In the genomic region with DNA sequence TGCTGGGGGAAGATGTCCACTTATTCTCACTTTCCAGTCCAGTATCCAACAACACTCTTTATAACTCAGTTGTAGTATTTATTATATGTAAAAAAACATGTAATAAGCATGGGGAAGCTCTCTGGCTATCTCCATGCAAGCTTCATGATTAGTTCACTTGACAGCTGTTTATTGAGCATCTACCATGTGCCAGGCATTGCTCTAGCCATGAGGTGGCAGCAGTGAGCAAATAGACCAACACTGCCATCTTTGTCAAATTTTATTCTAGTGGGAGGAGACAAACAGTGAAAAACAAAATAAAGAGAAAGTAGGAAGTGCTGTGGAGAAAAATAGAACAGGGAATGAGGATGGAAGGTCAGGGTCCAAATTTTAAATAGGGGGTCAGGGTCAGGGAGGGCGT, we compare ENCODE assay signal across 8 cellular contexts.
DNase-seq lines count a peak whose midpoint lies in the region; ATAC-seq, FAIRE-seq and TF ChIP-seq lines count a peak whose summit lies in the region.

No MANE protein-coding gene starts in this region.

- H3K9ac ChIP-seq in HepG2 (ENCODE audit: insufficient read depth, low read depth, low read length): no peak overlapping the region
- H3K9ac ChIP-seq in mammary epithelial cell (ENCODE audit: insufficient read depth, low read length): no peak overlapping the region

- in situ Hi-C loops in HepG2 (cut with HindIII; ENCODE audit: extremely low pct_ligation_motif_present, low pct_unique_long_range_greater_than_20kb) (no loop called here), mammary epithelial cell (cut with MboI; ENCODE audit: low sequenced_read_pairs in 2 of 2) (no loop called here)

- POLR2A ChIA-PET in HepG2 (lab: Yijun Ruan, JAX): no interaction called here

- H4K20me1 ChIP-seq in HepG2 (ENCODE audit: insufficient read depth, low read length) (no peaks in the 10 kb centered on the region), mammary epithelial cell (ENCODE audit: insufficient read depth, low read length) (no peaks in the 10 kb centered on the region)

- no peaks in the 10 kb centered on the region for H3K27me3 ChIP-seq in HepG2 (ENCODE audit: control insufficient read depth in 1 of 2, insufficient read depth in 2 of 2, low read length in 2 of 2)
- no peaks in the 10 kb centered on the region for H3K27me3 ChIP-seq in right lobe of liver
- no peaks in the 10 kb centered on the region for H3K27me3 ChIP-seq in mammary epithelial cell (ENCODE audit: insufficient read depth, low read length)
- no peaks in the 10 kb centered on the region for H3K27me3 ChIP-seq in effector memory CD4-positive, alpha-beta T cell (replicated peaks; ENCODE audit: control insufficient read depth, insufficient read depth, low read length, poor library complexity, severe bottlenecking)

- no peak for TF ChIP-seq RAD21 in HepG2 (CRISPR knock-in tag; IDR thresholded peaks at IDR 0.05)

- no peak for ATAC-seq in HepG2
- ATAC-seq in right lobe of liver: no peak
- no peak for ATAC-seq in stimulated activated naive CD8-positive, alpha-beta T cell treated with anti-CD3 and anti-CD28 coated beads, Interleukin-15, Interleukin-2, amounts not matched to agents 100 U/mL and 50 U/mL, for 24 hours

- BruUV-seq in HepG2 (replicated peaks; lab: Mats Ljungman, UMichigan) (no TSS peak), mammary epithelial cell (replicated peaks; lab: Mats Ljungman, UMichigan) (no TSS peak)

- no peak overlapping the region for H3K4me2 ChIP-seq in HepG2 (ENCODE audit: low read depth, low read length)
- H3K4me2 ChIP-seq in mammary epithelial cell (ENCODE audit: insufficient read depth, low read depth, low read length): no peak overlapping the region

- no peaks in the 10 kb centered on the region for H3K36me3 ChIP-seq in HepG2 (replicated peaks in 1 of 2; ENCODE audit: control insufficient read depth in 1 of 2, insufficient read depth in 2 of 2, low read length in 2 of 2)
- no peaks in the 10 kb centered on the region for H3K36me3 ChIP-seq in right lobe of liver
- H3K36me3 ChIP-seq in mammary epithelial cell (ENCODE audit: insufficient read depth, low read length): no peaks in the 10 kb centered on the region
- no peaks in the 10 kb centered on the region for H3K36me3 ChIP-seq in effector memory CD4-positive, alpha-beta T cell (ENCODE audit: control insufficient read depth, insufficient read depth, low read length)

- TF ChIP-seq CTCF in HepG2 (CRISPR knock-in tag; IDR thresholded peaks at IDR 0.05): peak; percentile 56
- TF ChIP-seq CTCF in right lobe of liver (IDR thresholded peaks at IDR 0.05): peak in 2 of 4 donors; percentile 9 to 14
- TF ChIP-seq CTCF in LNCaP clone FGC (IDR thresholded peaks at IDR 0.05; ENCODE audit: control insufficient read depth, extremely low read depth, insufficient read depth): peak; percentile 15; the same call in 1 of the 2 replicates
- peak; percentile 30 to 43 for TF ChIP-seq CTCF in mammary epithelial cell (conservative IDR thresholded peaks at IDR 0.05 in 1 of 2, IDR thresholded peaks at IDR 0.05 in 1 of 2; ENCODE audit: extremely low read depth in 1 of 2, insufficient read depth in 1 of 2, low read depth in 1 of 2, low read length in 2 of 2)

- DNase-seq in HepG2 (ENCODE audit: low spot score) (no peak), right lobe of liver (no peak), LNCaP clone FGC (ENCODE audit: low read depth) (no peak), mammary epithelial cell (no peak), NCI-H510A treated with DMSO at 0.1 percent for 48 hours (lab: John Stamatoyannopoulos, UW) (no peak), ecto neural progenitor cell (ENCODE audit: low spot score) (no peak)
- peak; percentile 20 for DNase-seq in stimulated activated naive CD8-positive, alpha-beta T cell treated with anti-CD3 and anti-CD28 coated beads, Interleukin-15, Interleukin-2, amounts not matched to agents 100 U/mL and 50 U/mL, for 24 hours
- DNase-seq in effector memory CD4-positive, alpha-beta T cell: no peak

- dilution Hi-C loops in mammary epithelial cell (cut with HindIII; ENCODE audit: low sequenced_read_pairs): no loop called here

- H2AFZ ChIP-seq in HepG2 (ENCODE audit: low read length): no peak overlapping the region
- no peak overlapping the region for H2AFZ ChIP-seq in mammary epithelial cell (ENCODE audit: low read depth, low read length)

- 6% methylated on average over 1 of the region's 1 CpG for WGBS in HepG2 (ENCODE audit: low lambda C conversion rate)
- WGBS in right lobe of liver (ENCODE audit: insufficient coverage, low coverage, low lambda C conversion rate, missing lambda C conversion rate): 46% methylated on average over 1 of the region's 1 CpG
- WGBS in mammary epithelial cell (ENCODE audit: low coverage, missing lambda C conversion rate): 55% methylated on average over 1 of the region's 1 CpG

- FAIRE-seq in HepG2 (lab: Jason Lieb, UNC): peak; percentile 55

- no peaks in the 10 kb centered on the region for H3K79me2 ChIP-seq in HepG2 (ENCODE audit: insufficient read depth, low read length)
- H3K79me2 ChIP-seq in mammary epithelial cell (ENCODE audit: insufficient read depth, low read length): no peaks in the 10 kb centered on the region

- CTCF ChIA-PET in HepG2 (lab: Yijun Ruan, JAX; ENCODE audit: low intra/inter-chr PET ratio, low total read pairs) (interaction anchor here (1.5 kb wide), 1 partner anchor 384 kb away, joined by 6 read pairs; no protein-coding TSS in a partner anchor), mammary epithelial cell (lab: Charles Lee; ENCODE audit: low non-redundant PET) (interaction anchor here (0.7 kb wide), 1 partner anchor 34 kb away, joined by 4 read pairs; no protein-coding TSS in a partner anchor)

- no peaks in the 10 kb centered on the region for H3K9me3 ChIP-seq in HepG2 (ENCODE audit: low read length)
- H3K9me3 ChIP-seq in right lobe of liver: no peaks in the 10 kb centered on the region
- no peaks in the 10 kb centered on the region for H3K9me3 ChIP-seq in mammary epithelial cell (replicated peaks; ENCODE audit: insufficient read depth, low read length)
- no peaks in the 10 kb centered on the region for H3K9me3 ChIP-seq in effector memory CD4-positive, alpha-beta T cell (ENCODE audit: control insufficient read depth, low read length)

- TF ChIP-seq EP300 in HepG2 (IDR thresholded peaks at IDR 0.05; ENCODE audit: low read depth in 2 of 2, low read length in 2 of 2) (no peak), HepG2 (CRISPR knock-in tag; IDR thresholded peaks at IDR 0.05; ENCODE audit: borderline replicate concordance) (no peak)

- TF ChIP-seq POLR2A in HepG2 (IDR thresholded peaks at IDR 0.05; ENCODE audit: insufficient read depth in 1 of 2, low read depth in 2 of 2, low read length in 2 of 2) (no peak), right lobe of liver (IDR thresholded peaks at IDR 0.05) (no peak)

- H3K27ac ChIP-seq in HepG2 (ENCODE audit: extremely low read length, insufficient read depth, low read length) (no peak overlapping the region), right lobe of liver (no peak overlapping the region), mammary epithelial cell (ENCODE audit: insufficient read depth, low read depth, low read length) (no peak overlapping the region)
- H3K27ac ChIP-seq in effector memory CD4-positive, alpha-beta T cell (ENCODE audit: insufficient read depth, low read length, poor library complexity, severe bottlenecking): no peak overlapping the region

- intact Hi-C loops in HepG2 (cut with micrococcal nuclease; ENCODE audit: unreplicated experiment) (loop anchor here (2.0 kb wide), 1 partner anchor 53 kb away; no protein-coding TSS in a partner anchor), right lobe of liver (cut with DNase I) (no loop called here), mammary epithelial cell (cut with micrococcal nuclease) (no loop called here)

- H3K4me1 ChIP-seq in HepG2 (ENCODE audit: insufficient read depth, low read length) (no peaks in the 10 kb centered on the region), right lobe of liver (no peaks in the 10 kb centered on the region), mammary epithelial cell (ENCODE audit: insufficient read depth, low read length) (no peaks in the 10 kb centered on the region)
- H3K4me1 ChIP-seq in effector memory CD4-positive, alpha-beta T cell (ENCODE audit: control insufficient read depth, insufficient read depth, low read length, poor library complexity, severe bottlenecking): no peaks in the 10 kb centered on the region

- H3K4me3 ChIP-seq in HepG2 (replicated peaks in 1 of 3; ENCODE audit: insufficient read depth in 1 of 3, low read depth in 2 of 3, low read length in 3 of 3) (no peak overlapping the region), right lobe of liver (no peak overlapping the region), LNCaP clone FGC (ENCODE audit: low read depth, low read length) (no peak overlapping the region), mammary epithelial cell (replicated peaks in 1 of 3; ENCODE audit: insufficient read depth in 1 of 3, low read depth in 2 of 3, low read length in 3 of 3) (no peak overlapping the region)
- no peak overlapping the region for H3K4me3 ChIP-seq in effector memory CD4-positive, alpha-beta T cell (ENCODE audit: insufficient read depth, low read depth, low read length, poor library complexity, severe bottlenecking)

TF ChIP-seq in HepG2, 621 proteins besides CTCF, POLR2A, EP300 and RAD21:
- TF ChIP-seq WIZ (CRISPR knock-in tag; IDR thresholded peaks at IDR 0.05) (no peak), SMC3 (IDR thresholded peaks at IDR 0.05; ENCODE audit: low read length) (0 out of 2 replicates have a peak, but pooled peaks have one; percentile 4), NR0B2 (CRISPR knock-in tag; IDR thresholded peaks at IDR 0.05) (no peak), ZMYM2 (CRISPR knock-in tag; IDR thresholded peaks at IDR 0.05) (0 out of 2 replicates have a peak, but pooled peaks have one; percentile 37), RFX1 (IDR thresholded peaks at IDR 0.05) (no peak), SAFB2 (CRISPR knock-in tag; IDR thresholded peaks at IDR 0.05; ENCODE audit: borderline replicate concordance, low read depth) (no peak), STAG1 (CRISPR knock-in tag; IDR thresholded peaks at IDR 0.05) (peak; percentile 17; the same call in 1 of the 2 replicates), SP2 (CRISPR knock-in tag; IDR thresholded peaks at IDR 0.05) (no peak)
